8 cellular contexts compared by ENCODE assay signal in the genomic region with DNA sequence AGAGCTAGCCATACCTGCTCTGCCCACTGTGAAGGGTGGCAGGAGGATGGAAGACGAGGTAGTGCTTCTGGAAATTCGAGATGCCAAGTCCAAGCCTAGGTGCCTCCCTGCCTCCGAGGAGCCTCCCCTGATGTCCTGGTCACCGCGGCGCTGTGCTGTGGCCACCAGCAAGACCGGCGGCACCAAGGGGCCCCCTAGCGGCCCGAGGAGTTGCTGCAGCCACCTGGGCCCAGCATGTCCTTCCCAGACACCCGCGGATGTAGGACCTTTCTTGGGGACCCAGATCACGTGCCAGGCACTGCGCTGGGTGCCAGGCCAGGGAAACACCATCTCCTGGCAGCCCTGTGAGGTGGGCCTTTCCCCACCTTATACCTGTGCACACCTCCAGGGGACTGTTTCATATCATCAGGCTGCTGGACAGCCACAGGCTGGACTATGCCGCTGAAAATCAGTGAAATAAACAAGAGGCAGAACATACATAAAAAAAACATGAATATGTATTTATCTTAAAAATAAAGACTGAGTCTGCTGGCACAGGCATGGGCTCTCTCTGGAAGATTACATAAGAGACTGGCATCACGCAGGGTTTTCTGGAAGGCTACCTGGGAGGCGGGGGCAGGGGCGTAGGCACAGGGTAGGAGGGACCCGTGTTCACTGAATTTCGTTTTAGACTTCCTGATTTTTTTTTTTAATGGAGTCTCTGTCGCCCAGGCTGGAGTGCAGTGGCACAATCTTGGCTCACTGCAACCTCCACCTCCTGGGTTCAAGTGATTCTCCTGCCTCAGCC.
DNase-seq lines count a peak whose midpoint lies in the region; ATAC-seq and TF ChIP-seq lines count a peak whose summit lies in the region.

No MANE protein-coding gene starts in this region.

- no peaks in the 10 kb centered on the region for H3K36me3 ChIP-seq in GM06990 (ENCODE audit: control insufficient read depth, insufficient read depth, low read length)

- DNase-seq in GM06990 (ENCODE audit: extremely low read depth, insufficient read length) (peak; percentile 41), NCI-H2227 treated with DMSO at 0.1 percent for 48 hours (lab: John Stamatoyannopoulos, UW) (peak; percentile 50), kidney tubule cell (ENCODE audit: low spot score) (peak; percentile 76)
- peak; percentile 46 for DNase-seq in central memory CD4-positive, alpha-beta T cell
- peak; percentile 57 to 62 for DNase-seq in stimulated activated CD4-positive, alpha-beta T cell treated with anti-CD3 and anti-CD28 coated beads, Interleukin-2, amount 100 ng/mL, for 48 hours

- ATAC-seq in HG02884 (IDR thresholded peaks at IDR 0.05; ENCODE audit: unreplicated experiment) (peak; percentile 61), GM18520 (IDR thresholded peaks at IDR 0.05; ENCODE audit: unreplicated experiment) (no peak)
- peak; percentile 64 to 73 for ATAC-seq in activated CD4-positive, CD25-positive, alpha-beta regulatory T cell treated with anti-CD3 and anti-CD28 coated beads, Interleukin-2, amount 50 U/mL, for 24 hours

- H3K4me3 ChIP-seq in GM06990 (replicated peaks; ENCODE audit: low read depth, low read length) = no peak overlapping the region

- peak; percentile 98 for TF ChIP-seq CTCF in GM06990 (IDR thresholded peaks at IDR 0.05; ENCODE audit: insufficient read depth, low read length, poor library complexity, severe bottlenecking)

- H3K27me3 ChIP-seq in GM06990 (replicated peaks; ENCODE audit: control insufficient read depth, insufficient read depth, low read length) = no peaks in the 10 kb centered on the region; the same call in 1 of the 2 replicates
